ENCODE assay signal across 6 cellular contexts in genomic region chr7:101780281-101780680, GRCh38.
"Had no signal": no experiment of that assay in that cellular context is flagged by ENCODE, and none has a peak within 500 bp of the region (broad histone marks: within the 10 kb centered on the region; RNA-seq: fewer than 3 reads in every experiment).

No MANE protein-coding gene starts in this region.

- H3K4me2 ChIP-seq: KMS-11 had no signal

- DNase-seq: IMR-90, KBM-7, KG1 had no signal

- H3K27ac ChIP-seq: HL-60, KMS-11 had no signal

- H3K9ac ChIP-seq: KMS-11 had no signal

- FAIRE-seq: HTR-8/SVneo had no signal
